ENCODE assay signal across 8 cellular contexts in the genomic region with DNA sequence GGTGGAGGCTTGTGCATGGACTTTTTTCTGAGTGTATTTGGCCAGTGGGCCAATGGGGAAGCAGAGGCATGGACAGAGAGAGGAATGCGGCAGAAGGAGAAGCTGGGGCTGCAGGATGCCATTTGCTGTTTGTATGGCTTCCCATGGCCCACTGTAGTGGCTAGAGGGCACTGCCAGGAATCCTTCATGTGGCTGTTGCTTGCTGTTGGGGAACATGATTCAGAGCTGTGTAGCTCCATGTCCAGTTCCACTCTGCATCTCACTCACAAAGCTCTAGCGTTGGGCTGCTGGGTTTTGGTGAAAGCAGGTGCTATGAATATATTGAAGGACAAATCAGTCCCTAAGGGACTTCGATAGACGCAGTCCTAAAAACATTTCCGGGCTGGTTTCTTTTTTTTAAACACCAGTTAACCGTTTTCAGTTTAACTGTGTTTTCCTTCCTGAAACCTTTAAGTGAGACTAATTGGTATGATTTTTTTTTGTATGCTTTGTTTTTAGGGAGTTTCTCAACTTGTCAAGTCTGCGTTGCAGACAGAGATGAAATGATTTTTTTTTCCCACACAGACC. TPM values are rescaled to one million over a fixed set of nuclear protein-coding genes. Genes with fewer than 3 reads are reported as not detected.
DNase-seq lines count a peak whose midpoint lies in the region; ATAC-seq and TF ChIP-seq lines count a peak whose summit lies in the region.

No MANE protein-coding gene starts in this region.

- no peaks in the 10 kb centered on the region for H3K9me3 ChIP-seq in skeletal muscle satellite cell (replicated peaks; ENCODE audit: low read length)

- H3K9ac ChIP-seq in KMS-11 (peak overlapping the region; percentile 43), skeletal muscle satellite cell (ENCODE audit: low read depth, low read length) (peak overlapping the region; percentile 1)

- peak overlapping the region; percentile 100 for H3K4me2 ChIP-seq in KMS-11
- no peak overlapping the region for H3K4me2 ChIP-seq in skeletal muscle satellite cell (ENCODE audit: low read length)

- peak overlapping the region; percentile 24; the same call in 1 of the 2 replicates for H2AFZ ChIP-seq in KMS-11 (ENCODE audit: low read depth)

- H3K27me3 ChIP-seq in KMS-11 (ENCODE audit: insufficient read depth, low read depth) (no peaks in the 10 kb centered on the region), skeletal muscle satellite cell (ENCODE audit: control insufficient read depth, insufficient read depth, low read length) (no peaks in the 10 kb centered on the region)

- peak overlapping the region; percentile 49 for H3K27ac ChIP-seq in KMS-11
- peak overlapping the region; percentile 83 for H3K27ac ChIP-seq in cingulate gyrus (ENCODE audit: low read depth, low read length)

- peaks cover 36% of the 10 kb centered on the region for H3K79me2 ChIP-seq in KMS-11 (ENCODE audit: insufficient read depth, low read depth)

- no peaks in the 10 kb centered on the region for H3K36me3 ChIP-seq in KMS-11 (ENCODE audit: insufficient read depth)
- no peaks in the 10 kb centered on the region for H3K36me3 ChIP-seq in skeletal muscle satellite cell (ENCODE audit: insufficient read depth, low read length)

- H3K4me1 ChIP-seq in KMS-11 (ENCODE audit: low read depth, poor library complexity, severe bottlenecking) = peaks cover 91% of the 10 kb centered on the region
- H3K4me1 ChIP-seq in skeletal muscle satellite cell (ENCODE audit: control insufficient read depth, insufficient read depth, low read length) = peaks cover 47% of the 10 kb centered on the region

- DNase-seq in CD1c-positive myeloid dendritic cell (ENCODE audit: extremely low spot score) = peak; percentile 47
- no peak for DNase-seq in C1 segment of cervical spinal cord (lab: John Stamatoyannopoulos, UW)
- no peak for DNase-seq in SK-N-DZ (ENCODE audit: low spot score)
- no peak for DNase-seq in cortex of kidney (lab: John Stamatoyannopoulos, UW)

- no peaks in the 10 kb centered on the region for H4K20me1 ChIP-seq in KMS-11 (ENCODE audit: insufficient read depth)

- H3K4me3 ChIP-seq in KMS-11 (IDR thresholded peaks at IDR 0.05; ENCODE audit: insufficient read depth, low read depth, low read length) (no peak overlapping the region), skeletal muscle satellite cell (ENCODE audit: low read length) (no peak overlapping the region)

- ATAC-seq in GM19438 (IDR thresholded peaks at IDR 0.05; ENCODE audit: low read depth, unreplicated experiment) = peak; percentile 46

- no peak for TF ChIP-seq CTCF in KMS-11 (conservative IDR thresholded peaks at IDR 0.05; ENCODE audit: low read depth, low read length)

RNA-seq across cellular contexts. Expression of gene SLC22A5, which starts 51.3 kb away (rescaled TPM):
- 2.5 and 8.5 TPM in 2 replicates for total RNA-seq in skeletal muscle satellite cell (2012; rRNA removed)
- 1.3 and 1.5 TPM in 2 replicates for polyA plus RNA-seq in SK-N-DZ (2014; cell fraction: cytosol; rRNA removed)
- polyA plus RNA-seq in SK-N-DZ (2014; cell fraction: nucleus; rRNA removed) = 2.8 and 7.0 TPM in 2 replicates
